Comparison of ENCODE assay signal across 13 cellular contexts in the genomic region with DNA sequence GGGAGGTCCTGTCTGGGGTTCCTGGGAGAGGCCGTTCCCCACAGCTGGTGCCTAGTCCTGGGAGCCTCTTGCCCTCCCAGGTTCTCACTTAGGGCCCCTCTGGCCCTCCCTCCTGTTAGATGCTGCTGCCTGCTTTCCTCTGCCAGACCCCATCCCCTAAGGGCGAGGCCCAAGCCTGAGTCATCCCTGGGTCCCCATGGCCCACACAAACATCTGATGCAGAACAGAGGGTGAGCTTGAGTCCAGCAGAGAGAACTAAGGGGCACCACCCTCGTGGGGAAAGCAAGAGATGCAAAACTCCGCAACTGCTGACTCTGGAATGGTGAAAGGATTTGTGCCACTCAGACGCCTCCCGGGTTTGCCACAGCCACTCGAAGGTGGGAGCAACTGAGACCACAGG. TPM values are rescaled to one million over a fixed set of nuclear protein-coding genes. Genes with fewer than 3 reads are reported as not detected.
A peak's percentile ranks its signal among the peaks of the same experiment; 100 is the strongest.
DNase-seq lines count a peak whose midpoint lies in the region; ATAC-seq and TF ChIP-seq lines count a peak whose summit lies in the region.
"Had no signal": no experiment of that assay in that cellular context is flagged by ENCODE, and none has a peak within 500 bp of the region (broad histone marks: within the 10 kb centered on the region; RNA-seq: fewer than 3 reads in every experiment).

No MANE protein-coding gene starts in this region.

- H3K27me3 ChIP-seq in H7 (ENCODE audit: control insufficient read depth, insufficient read depth, low read length) (no peaks in the 10 kb centered on the region), spleen (replicated peaks in 1 of 7) (peaks cover 0 to 9% (median 0%) of the 10 kb centered on the region in 7 donors)
- H3K27me3 ChIP-seq: BLaER1 had no signal

- DNase-seq in H7 (peak; percentile 28), islet precursor cell (peak; percentile 80), neural crest cell (ENCODE audit: low read depth, low spot score) (no peak), spleen (peak; percentile 29)
- no peak for DNase-seq in T-helper 2 cell treated with Interferon-gamma antibody and Interleukin-4, amounts not matched to agents 5 μg/mL and 100 μg/mL, for 36 hours (ENCODE audit: low spot score)
- no peak for DNase-seq in activated CD4-positive, alpha-beta T cell treated with anti-CD3 and anti-CD28 coated beads, Interleukin-2, amount 10 ng/mL, durations not matched to agents 24 days and 14 days
- DNase-seq: CD4-positive, CD25-positive, alpha-beta regulatory T cell; DMS53; GF-D8 had no signal

- TF ChIP-seq CTCF in neural crest cell (conservative IDR thresholded peaks at IDR 0.05) (no peak), spleen (IDR thresholded peaks at IDR 0.05 in 8 of 11, conservative IDR thresholded peaks at IDR 0.05 in 3 of 11) (no peak)

- H3K27me3 Mint-ChIP-seq in neural crest cell (ENCODE audit: low read depth) = no peaks in the 10 kb centered on the region
- peaks cover 7% of the 10 kb centered on the region for H3K27me3 Mint-ChIP-seq in T-helper 2 cell treated with Interferon-gamma antibody and Interleukin-4, amounts not matched to agents 5 μg/mL and 100 μg/mL, for 36 hours (ENCODE audit: low read depth)
- peaks cover 10% of the 10 kb centered on the region for H3K27me3 Mint-ChIP-seq in activated CD4-positive, alpha-beta T cell treated with anti-CD3 and anti-CD28 coated beads, Interleukin-2, amount 10 ng/mL, durations not matched to agents 24 days and 14 days

- 69 to 89% (median 83%) methylated on average over 6 to 7 of the region's 7 CpGs for WGBS in spleen, 5 donors

- no peaks in the 10 kb centered on the region for H3K9me3 ChIP-seq in spleen
- H3K9me3 ChIP-seq: A549, BLaER1 had no signal

- intact Hi-C loops in spleen (cut with DNase I; ENCODE audit: low total_unique reads) = no loop called here
- intact Hi-C loops in activated CD4-positive, alpha-beta T cell treated with anti-CD3 and anti-CD28 coated beads, Interleukin-2, amount 10 ng/mL, durations not matched to agents 24 days and 14 days (cut with micrococcal nuclease) = no loop called here

- no peaks in the 10 kb centered on the region for H3K36me3 Mint-ChIP-seq in neural crest cell (ENCODE audit: low read depth)
- H3K36me3 Mint-ChIP-seq in T-helper 2 cell treated with Interferon-gamma antibody and Interleukin-4, amounts not matched to agents 5 μg/mL and 100 μg/mL, for 36 hours (ENCODE audit: low read depth) = no peaks in the 10 kb centered on the region
- no peaks in the 10 kb centered on the region for H3K36me3 Mint-ChIP-seq in activated CD4-positive, alpha-beta T cell treated with anti-CD3 and anti-CD28 coated beads, Interleukin-2, amount 10 ng/mL, durations not matched to agents 24 days and 14 days (ENCODE audit: low read depth)
- H3K36me3 Mint-ChIP-seq: CD4-positive, CD25-positive, alpha-beta regulatory T cell had no signal

- ATAC-seq in GM18861 (IDR thresholded peaks at IDR 0.05; ENCODE audit: unreplicated experiment) = no peak

- peaks cover 4% of the 10 kb centered on the region for H3K9me3 Mint-ChIP-seq in neural crest cell
- no peaks in the 10 kb centered on the region for H3K9me3 Mint-ChIP-seq in T-helper 2 cell treated with Interferon-gamma antibody and Interleukin-4, amounts not matched to agents 5 μg/mL and 100 μg/mL, for 36 hours
- H3K9me3 Mint-ChIP-seq in activated CD4-positive, alpha-beta T cell treated with anti-CD3 and anti-CD28 coated beads, Interleukin-2, amount 10 ng/mL, durations not matched to agents 24 days and 14 days = no peaks in the 10 kb centered on the region

- H3K27ac ChIP-seq in spleen = no peak overlapping the region
- H3K27ac ChIP-seq: A549, BLaER1, HL-60 had no signal

- TF ChIP-seq POLR2A in spleen (IDR thresholded peaks at IDR 0.05) = no peak

- no peak overlapping the region for H3K4me3 Mint-ChIP-seq in neural crest cell
- no peak overlapping the region for H3K4me3 Mint-ChIP-seq in T-helper 2 cell treated with Interferon-gamma antibody and Interleukin-4, amounts not matched to agents 5 μg/mL and 100 μg/mL, for 36 hours
- no peak overlapping the region for H3K4me3 Mint-ChIP-seq in activated CD4-positive, alpha-beta T cell treated with anti-CD3 and anti-CD28 coated beads, Interleukin-2, amount 10 ng/mL, durations not matched to agents 24 days and 14 days
- H3K4me3 Mint-ChIP-seq: CD4-positive, CD25-positive, alpha-beta regulatory T cell had no signal

- H3K4me3 ChIP-seq in H7 (ENCODE audit: insufficient read depth, low read depth, low read length) (no peak overlapping the region), spleen (no peak overlapping the region)
- H3K4me3 ChIP-seq: A549, BLaER1 had no signal

- H3K4me1 Mint-ChIP-seq in neural crest cell = peaks cover 27% of the 10 kb centered on the region
- peaks cover 4% of the 10 kb centered on the region for H3K4me1 Mint-ChIP-seq in T-helper 2 cell treated with Interferon-gamma antibody and Interleukin-4, amounts not matched to agents 5 μg/mL and 100 μg/mL, for 36 hours (ENCODE audit: low read depth)
- no peaks in the 10 kb centered on the region for H3K4me1 Mint-ChIP-seq in activated CD4-positive, alpha-beta T cell treated with anti-CD3 and anti-CD28 coated beads, Interleukin-2, amount 10 ng/mL, durations not matched to agents 24 days and 14 days

- H3K36me3 ChIP-seq in H7 (replicated peaks; ENCODE audit: control insufficient read depth, insufficient read depth, low read length) (no peaks in the 10 kb centered on the region), spleen (no peaks in the 10 kb centered on the region)
- H3K36me3 ChIP-seq: BLaER1 had no signal

- H3K4me1 ChIP-seq in spleen = no peaks in the 10 kb centered on the region
- H3K4me1 ChIP-seq: A549, BLaER1 had no signal

- H3K27ac Mint-ChIP-seq in neural crest cell (ENCODE audit: unreplicated experiment) = peak overlapping the region; percentile 35
- no peak overlapping the region for H3K27ac Mint-ChIP-seq in T-helper 2 cell treated with Interferon-gamma antibody and Interleukin-4, amounts not matched to agents 5 μg/mL and 100 μg/mL, for 36 hours
- no peak overlapping the region for H3K27ac Mint-ChIP-seq in activated CD4-positive, alpha-beta T cell treated with anti-CD3 and anti-CD28 coated beads, Interleukin-2, amount 10 ng/mL, durations not matched to agents 24 days and 14 days
- H3K27ac Mint-ChIP-seq: CD4-positive, CD25-positive, alpha-beta regulatory T cell had no signal

RNA-seq across cellular contexts. Expression of a gene that starts 58.8 kb away (rescaled TPM):
- 0.48 and 0.89 TPM in 2 replicates for total RNA-seq in H7 (2014; rRNA removed; shearing (Covaris generic))
- total RNA-seq in neural crest cell (not detected in 2 replicates), spleen (not detected)
- under 1 TPM in 2 of 3 donors, not detected in 1; 0.06 to 0.42 TPM for polyA plus RNA-seq in spleen
- total RNA-seq in activated CD4-positive, alpha-beta T cell treated with anti-CD3 and anti-CD28 coated beads, Interleukin-2, amount 10 ng/mL, durations not matched to agents 24 days and 14 days = not detected in 2 replicates
- total RNA-seq: CD4-positive, CD25-positive, alpha-beta regulatory T cell had no signal
- polyA plus RNA-seq: A549; CD4-positive, CD25-positive, alpha-beta regulatory T cell had no signal

Comparison
In these comparisons a context has a peak if more than half of its experiments do, and no peak if none do; other contexts are left out.
1. DNase-seq: peak in H7 (single experiment), islet precursor cell (single experiment) and spleen (single experiment); none in neural crest cell (single experiment), T-helper 2 cell treated with Interferon-gamma antibody and Interleukin-4, amounts not matched to agents 5 μg/mL and 100 μg/mL, for 36 hours (single experiment) and activated CD4-positive, alpha-beta T cell treated with anti-CD3 and anti-CD28 coated beads, Interleukin-2, amount 10 ng/mL, durations not matched to agents 24 days and 14 days (single experiment).